Comparison of ENCODE assay signal across 1 cellular context in genomic region chr5:142306077-142306502, GRCh38.
TF ChIP-seq lines count a peak whose summit lies in the region.

No MANE protein-coding gene starts in this region.

TF ChIP-seq in HepG2, 621 proteins besides CTCF, POLR2A, EP300 and RAD21 (continued from another document and continues in another):
- no peak for TF ChIP-seq ZBTB39 (CRISPR knock-in tag; IDR thresholded peaks at IDR 0.05)
- TF ChIP-seq ZNF781 (CRISPR knock-in tag; IDR thresholded peaks at IDR 0.05; ENCODE audit: borderline replicate concordance, not compliant biosample characterization) = no peak
- TF ChIP-seq ZNF83 (CRISPR knock-in tag; IDR thresholded peaks at IDR 0.05; ENCODE audit: borderline replicate concordance) = no peak
- no peak for TF ChIP-seq ZNF678 (CRISPR knock-in tag; IDR thresholded peaks at IDR 0.05)
- TF ChIP-seq ZNF672 (CRISPR knock-in tag; IDR thresholded peaks at IDR 0.05) = no peak
- peak; percentile 56; the same call in 1 of the 2 replicates for TF ChIP-seq SALL1 (CRISPR knock-in tag; IDR thresholded peaks at IDR 0.05)
- TF ChIP-seq CAMTA2 (CRISPR knock-in tag; IDR thresholded peaks at IDR 0.05; ENCODE audit: borderline replicate concordance) = no peak
- TF ChIP-seq ZBTB21 (CRISPR knock-in tag; IDR thresholded peaks at IDR 0.05) = no peak
- no peak for TF ChIP-seq ZNF784 (CRISPR knock-in tag; IDR thresholded peaks at IDR 0.05; ENCODE audit: borderline replicate concordance)
- no peak for TF ChIP-seq ZNF646 (CRISPR knock-in tag; IDR thresholded peaks at IDR 0.05)
- TF ChIP-seq RFX3 (CRISPR knock-in tag; IDR thresholded peaks at IDR 0.05) = no peak
- no peak for TF ChIP-seq RORA (CRISPR knock-in tag; IDR thresholded peaks at IDR 0.05)
- peak; percentile 80 for TF ChIP-seq TEAD3 (CRISPR knock-in tag; optimal IDR thresholded peaks at IDR 0.05; ENCODE audit: borderline replicate concordance)
- no peak for TF ChIP-seq ZNF773 (CRISPR knock-in tag; IDR thresholded peaks at IDR 0.05; ENCODE audit: borderline replicate concordance)
- peak; percentile 17; the same call in 1 of the 2 replicates for TF ChIP-seq ARID3A (IDR thresholded peaks at IDR 0.05; ENCODE audit: low read depth, low read length)
- TF ChIP-seq ZBTB4 (CRISPR knock-in tag; IDR thresholded peaks at IDR 0.05; ENCODE audit: borderline replicate concordance) = no peak
- TF ChIP-seq MIER3 (CRISPR knock-in tag; IDR thresholded peaks at IDR 0.05; ENCODE audit: borderline replicate concordance) = no peak
- TF ChIP-seq CHD4 (IDR thresholded peaks at IDR 0.05; ENCODE audit: borderline replicate concordance, low read length) = no peak
- no peak for TF ChIP-seq KMT2B (CRISPR knock-in tag; IDR thresholded peaks at IDR 0.05)
- TF ChIP-seq SETDB1 (CRISPR knock-in tag; IDR thresholded peaks at IDR 0.05; ENCODE audit: borderline replicate concordance) = no peak
- no peak for TF ChIP-seq GTF3A (CRISPR knock-in tag; conservative IDR thresholded peaks at IDR 0.05)
- TF ChIP-seq ZNF607 (CRISPR knock-in tag; IDR thresholded peaks at IDR 0.05; ENCODE audit: borderline replicate concordance) = no peak
- no peak for TF ChIP-seq ARNT2 (CRISPR knock-in tag; IDR thresholded peaks at IDR 0.05; ENCODE audit: low read depth)
- TF ChIP-seq GPBP1L1 (CRISPR knock-in tag; IDR thresholded peaks at IDR 0.05) = no peak
- TF ChIP-seq GPN1 (CRISPR knock-in tag; IDR thresholded peaks at IDR 0.05; ENCODE audit: borderline replicate concordance) = no peak
- TF ChIP-seq KLF12 (CRISPR knock-in tag; IDR thresholded peaks at IDR 0.05; ENCODE audit: borderline replicate concordance) = no peak
- TF ChIP-seq ZNF552 (CRISPR knock-in tag; IDR thresholded peaks at IDR 0.05; ENCODE audit: borderline replicate concordance) = no peak
- TF ChIP-seq NBN (conservative IDR thresholded peaks at IDR 0.05) = no peak
- no peak for TF ChIP-seq NFIC (IDR thresholded peaks at IDR 0.05; ENCODE audit: low read length)
- TF ChIP-seq ZNF772 (CRISPR knock-in tag; IDR thresholded peaks at IDR 0.05) = peak; percentile 61; the same call in 1 of the 2 replicates
- no peak for TF ChIP-seq ZNF747 (CRISPR knock-in tag; IDR thresholded peaks at IDR 0.05; ENCODE audit: borderline replicate concordance)
- no peak for TF ChIP-seq ZBTB34 (CRISPR knock-in tag; IDR thresholded peaks at IDR 0.05)
- TF ChIP-seq ZBTB20 (CRISPR knock-in tag; IDR thresholded peaks at IDR 0.05; ENCODE audit: borderline replicate concordance, low read depth) = no peak
- no peak for TF ChIP-seq ZNF674 (CRISPR knock-in tag; IDR thresholded peaks at IDR 0.05; ENCODE audit: low read depth)
- TF ChIP-seq ZMYM4 (CRISPR knock-in tag; IDR thresholded peaks at IDR 0.05) = 0 out of 2 replicates have a peak, but pooled peaks have one; percentile 40
- TF ChIP-seq NCOA1 (CRISPR knock-in tag; IDR thresholded peaks at IDR 0.05) = no peak
- no peak for TF ChIP-seq NFKB2 (CRISPR knock-in tag; IDR thresholded peaks at IDR 0.05; ENCODE audit: borderline replicate concordance)
- no peak for TF ChIP-seq ONECUT2 (CRISPR knock-in tag; IDR thresholded peaks at IDR 0.05)
- no peak for TF ChIP-seq BHLHE40 (IDR thresholded peaks at IDR 0.05; ENCODE audit: low read length)
- TF ChIP-seq AHR (CRISPR knock-in tag; IDR thresholded peaks at IDR 0.05) = no peak
- no peak for TF ChIP-seq ZNF10 (CRISPR knock-in tag; IDR thresholded peaks at IDR 0.05; ENCODE audit: borderline replicate concordance, low read depth)
- TF ChIP-seq NFRKB (IDR thresholded peaks at IDR 0.05) = no peak
- no peak for TF ChIP-seq ZSCAN20 (CRISPR knock-in tag; IDR thresholded peaks at IDR 0.05; ENCODE audit: borderline replicate concordance)
- TF ChIP-seq CEBPG (CRISPR knock-in tag; IDR thresholded peaks at IDR 0.05) = peak; percentile 4; the same call in 1 of the 2 replicates
- TF ChIP-seq ZNF253 (CRISPR knock-in tag; IDR thresholded peaks at IDR 0.05; ENCODE audit: borderline replicate concordance) = no peak
- no peak for TF ChIP-seq REXO4 (CRISPR knock-in tag; IDR thresholded peaks at IDR 0.05; ENCODE audit: borderline replicate concordance)
- no peak for TF ChIP-seq TOE1 (CRISPR knock-in tag; IDR thresholded peaks at IDR 0.05)
- TF ChIP-seq PLRG1 (conservative IDR thresholded peaks at IDR 0.05) = no peak
